Comparison of ENCODE assay signal across 29 cellular contexts in genomic region chr13:111035861-111036260, GRCh38.
"Had no signal": no experiment of that assay in that cellular context is flagged by ENCODE, and none has a peak within 500 bp of the region (broad histone marks: within the 10 kb centered on the region; RNA-seq: fewer than 3 reads in every experiment).

No MANE protein-coding gene starts in this region.

- H3K4me3 ChIP-seq: colonic mucosa, esophagus squamous epithelium, gastrocnemius medialis, heart right ventricle, left ventricle myocardium inferior, lower lobe of right lung had no signal

- FAIRE-seq: endometrium, kidney had no signal

- H3K27ac ChIP-seq: colonic mucosa, epithelial cell of prostate, esophagus squamous epithelium, gastrocnemius medialis, heart right ventricle, left ventricle myocardium inferior, lower lobe of right lung had no signal

- H3K4me1 ChIP-seq: colonic mucosa, esophagus squamous epithelium, left ventricle myocardium inferior, lower lobe of right lung had no signal

- ATAC-seq: effector memory CD8-positive, alpha-beta T cell; esophagus mucosa; gastrocnemius medialis; heart right ventricle; left colon; left lobe of liver; lower lobe of right lung had no signal

- H3K4me1 Mint-ChIP-seq: endodermal cell, memory B cell had no signal

- H3K27ac Mint-ChIP-seq: dendritic cell treated with granulocyte-macrophage colony-stimulating factor and Interleukin-4, amounts not matched to agents 40 ng/mL and 50 ng/mL, for 4 days; effector memory CD8-positive, alpha-beta T cell; endodermal cell; memory B cell had no signal

- H3K4me3 Mint-ChIP-seq: dendritic cell treated with granulocyte-macrophage colony-stimulating factor and Interleukin-4, amounts not matched to agents 40 ng/mL and 50 ng/mL, for 4 days; effector memory CD8-positive, alpha-beta T cell; endodermal cell; memory B cell had no signal

- H3K9me3 ChIP-seq: colonic mucosa, esophagus squamous epithelium, gastrocnemius medialis, heart right ventricle, left ventricle myocardium inferior, lower lobe of right lung had no signal

- H3K36me3 ChIP-seq: colonic mucosa, esophagus squamous epithelium, gastrocnemius medialis, heart right ventricle, left ventricle myocardium inferior, lower lobe of right lung had no signal

- H3K36me3 Mint-ChIP-seq: memory B cell had no signal

- H3K9me3 Mint-ChIP-seq: dendritic cell treated with granulocyte-macrophage colony-stimulating factor and Interleukin-4, amounts not matched to agents 40 ng/mL and 50 ng/mL, for 4 days; effector memory CD8-positive, alpha-beta T cell; endodermal cell; memory B cell had no signal

- DNase-seq: cerebellar nuclear complex; colonic mucosa; cortex of kidney; effector CD8-positive, alpha-beta T cell; effector memory CD8-positive, alpha-beta T cell; endodermal cell; erythroblast; esophagus squamous epithelium; foreskin fibroblast; foreskin melanocyte; gastrocnemius medialis; glutamatergic neuron; heart right ventricle; hippocampal formation; islet precursor cell; kidney; kidney glomerular epithelial cell; left colon; left ventricle myocardium inferior; lower lobe of right lung; mammary epithelial cell; mesendoderm; midbrain had no signal

- H3K27me3 ChIP-seq: colonic mucosa had no signal
